Comparison of ENCODE assay signal across 20 cellular contexts in genomic region chr14:103232831-103233319, GRCh38.
DNase-seq lines count a peak whose midpoint lies in the region; ATAC-seq and TF ChIP-seq lines count a peak whose summit lies in the region.
"Had no signal": no experiment of that assay in that cellular context is flagged by ENCODE, and none has a peak within 500 bp of the region (broad histone marks: within the 10 kb centered on the region; RNA-seq: fewer than 3 reads in every experiment).

No MANE protein-coding gene starts in this region.

- TF ChIP-seq CTCF in HEK293 (tag by site-specific recombination; IDR thresholded peaks at IDR 0.05), result no peak
- no peak for TF ChIP-seq CTCF in prostate gland (IDR thresholded peaks at IDR 0.05)

- DNase-seq in COR-L47 (lab: John Stamatoyannopoulos, UW) (peak; percentile 92), NCI-H2171 treated with DMSO at 0.1 percent for 48 hours (lab: John Stamatoyannopoulos, UW) (peak; percentile 94), HAP-1 (ENCODE audit: low spot score in 2 of 2) (no peak), prostate gland (ENCODE audit: low spot score) (no peak)
- DNase-seq: activated CD8-positive, alpha-beta T cell treated with anti-CD3 and anti-CD28 coated beads for 36 hours; activated T-cell treated with anti-CD3 and anti-CD28 coated beads, Interleukin-2, amount 50 U/mL, for 72 hours; AML-193; foreskin fibroblast; mammary epithelial cell; naive thymus-derived CD4-positive, alpha-beta T cell; SHP77; stimulated activated CD4-positive, alpha-beta T cell treated with anti-CD3 and anti-CD28 coated beads, Interleukin-2, amount 100 ng/mL, for 48 hours had no signal

- H3K9me3 ChIP-seq in HEK293 (ENCODE audit: control insufficient read depth, insufficient read depth, low read depth, low read length) (no peaks in the 10 kb centered on the region), HAP-1 (no peaks in the 10 kb centered on the region), prostate gland (no peaks in the 10 kb centered on the region)
- H3K9me3 ChIP-seq: vagina had no signal

- no peaks in the 10 kb centered on the region for H3K27me3 ChIP-seq in HAP-1 (ENCODE audit: low read depth)
- H3K27me3 ChIP-seq in prostate gland (replicated peaks; ENCODE audit: insufficient read depth), result no peaks in the 10 kb centered on the region
- H3K27me3 ChIP-seq: hepatocyte, vagina had no signal

- peaks cover 42% of the 10 kb centered on the region for H3K27me3 Mint-ChIP-seq in dendritic cell treated with granulocyte-macrophage colony-stimulating factor and Interleukin-4, amounts not matched to agents 40 ng/mL and 50 ng/mL, for 4 days

- CTCF ChIA-PET in HEK293 (lab: Yijun Ruan, JAX), result interaction anchor here (0.5 to 0.7 kb wide), 2 partner anchors 59 to 128 kb away, joined by 3 to 4 read pairs; no protein-coding TSS in a partner anchor

- peak overlapping the region; percentile 35 for H3K27ac Mint-ChIP-seq in dendritic cell treated with granulocyte-macrophage colony-stimulating factor and Interleukin-4, amounts not matched to agents 40 ng/mL and 50 ng/mL, for 4 days
- H3K27ac Mint-ChIP-seq: activated CD8-positive, alpha-beta T cell treated with anti-CD3 and anti-CD28 coated beads for 36 hours; activated naive CD4-positive, alpha-beta T cell treated with anti-CD3 and anti-CD28 coated beads, Interleukin-2, amount 50 U/mL, for 72 hours; activated T-cell treated with anti-CD3 and anti-CD28 coated beads, Interleukin-2, amount 50 U/mL, for 72 hours; brain; naive thymus-derived CD4-positive, alpha-beta T cell; WTC11 had no signal

- H3K9me3 Mint-ChIP-seq in dendritic cell treated with granulocyte-macrophage colony-stimulating factor and Interleukin-4, amounts not matched to agents 40 ng/mL and 50 ng/mL, for 4 days, result peaks cover 6% of the 10 kb centered on the region

- in situ Hi-C loops in HAP-1 (cut with MboI; ENCODE audit: low sequenced_read_pairs), result no loop called here

- H3K4me1 Mint-ChIP-seq in dendritic cell treated with granulocyte-macrophage colony-stimulating factor and Interleukin-4, amounts not matched to agents 40 ng/mL and 50 ng/mL, for 4 days (ENCODE audit: low read depth), result no peaks in the 10 kb centered on the region
- H3K4me1 Mint-ChIP-seq: naive thymus-derived CD4-positive, alpha-beta T cell had no signal

- 93% methylated on average over 16 of the region's 16 CpGs for WGBS in prostate gland

- intact Hi-C loops in dendritic cell treated with granulocyte-macrophage colony-stimulating factor and Interleukin-4, amounts not matched to agents 40 ng/mL and 50 ng/mL, for 4 days (cut with micrococcal nuclease), result no loop called here
- intact Hi-C loops in prostate gland (cut with DNase I), result no loop called here

- H3K4me3 ChIP-seq in HEK293 (ENCODE audit: low read depth, low read length), result no peak overlapping the region
- H3K4me3 ChIP-seq in HAP-1, result no peak overlapping the region
- no peak overlapping the region for H3K4me3 ChIP-seq in prostate gland
- H3K4me3 ChIP-seq: hepatocyte, vagina had no signal

- no peak for TF ChIP-seq POLR2A in prostate gland (IDR thresholded peaks at IDR 0.05)

- H3K36me3 ChIP-seq in HEK293 (ENCODE audit: control insufficient read depth in 2 of 2, insufficient read depth in 1 of 2, low read length in 2 of 2) (no peaks in the 10 kb centered on the region), HAP-1 (replicated peaks) (no peaks in the 10 kb centered on the region), prostate gland (no peaks in the 10 kb centered on the region)
- H3K36me3 ChIP-seq: vagina had no signal

- H3K4me1 ChIP-seq in HEK293 (ENCODE audit: control insufficient read depth, insufficient read depth, low read length) (peaks cover 5% of the 10 kb centered on the region), HAP-1 (no peaks in the 10 kb centered on the region), prostate gland (replicated peaks) (no peaks in the 10 kb centered on the region)

- H3K27ac ChIP-seq in HEK293 (ENCODE audit: extremely low read depth, low read depth, low read length) (no peak overlapping the region), prostate gland (no peak overlapping the region)
- H3K27ac ChIP-seq: hepatocyte, vagina had no signal

- POLR2A ChIA-PET in HEK293 (lab: Yijun Ruan, JAX), result no interaction called here

- H3K4me3 Mint-ChIP-seq in dendritic cell treated with granulocyte-macrophage colony-stimulating factor and Interleukin-4, amounts not matched to agents 40 ng/mL and 50 ng/mL, for 4 days, result no peak overlapping the region
- H3K4me3 Mint-ChIP-seq: activated CD8-positive, alpha-beta T cell treated with anti-CD3 and anti-CD28 coated beads for 36 hours; activated T-cell treated with anti-CD3 and anti-CD28 coated beads, Interleukin-2, amount 50 U/mL, for 72 hours; brain; naive thymus-derived CD4-positive, alpha-beta T cell; WTC11 had no signal

- no peaks in the 10 kb centered on the region for H3K36me3 Mint-ChIP-seq in dendritic cell treated with granulocyte-macrophage colony-stimulating factor and Interleukin-4, amounts not matched to agents 40 ng/mL and 50 ng/mL, for 4 days (ENCODE audit: low read depth)
- H3K36me3 Mint-ChIP-seq: brain had no signal

- ATAC-seq in GM21528 (IDR thresholded peaks at IDR 0.05; ENCODE audit: low FRiP score, unreplicated experiment), result no peak
- ATAC-seq: activated CD8-positive, alpha-beta T cell treated with anti-CD3 and anti-CD28 coated beads for 36 hours; activated naive CD4-positive, alpha-beta T cell treated with anti-CD3 and anti-CD28 coated beads, Interleukin-2, amount 50 U/mL, for 72 hours; activated T-cell treated with anti-CD3 and anti-CD28 coated beads, Interleukin-2, amount 50 U/mL, for 72 hours; naive thymus-derived CD4-positive, alpha-beta T cell had no signal

TF ChIP-seq in HEK293, 187 proteins besides CTCF, POLR2A, EP300 and RAD21 (continues in another document):
- 0 out of 2 replicates have a peak, but pooled peaks have one; percentile 13 for TF ChIP-seq BCL11B (tag by site-specific recombination; IDR thresholded peaks at IDR 0.05; ENCODE audit: low read depth)
- peak; percentile 78 for TF ChIP-seq GLIS2 (tag by site-specific recombination; IDR thresholded peaks at IDR 0.05)
- no peak for TF ChIP-seq SP3 (tag by site-specific recombination; IDR thresholded peaks at IDR 0.05)
- TF ChIP-seq ZNF623 (tag by site-specific recombination; IDR thresholded peaks at IDR 0.05), result peak; percentile 17; the same call in 1 of the 2 replicates
- TF ChIP-seq TSHZ1 (tag by site-specific recombination; IDR thresholded peaks at IDR 0.05; ENCODE audit: borderline replicate concordance), result no peak
- TF ChIP-seq ZNF433 (tag by site-specific recombination; IDR thresholded peaks at IDR 0.05; ENCODE audit: low read depth), result no peak
- no peak for TF ChIP-seq ZNF239 (tag by site-specific recombination; IDR thresholded peaks at IDR 0.05)
- peak; percentile 98 for TF ChIP-seq ZIC2 (tag by site-specific recombination; IDR thresholded peaks at IDR 0.05)
- TF ChIP-seq SCRT1 (tag by site-specific recombination; IDR thresholded peaks at IDR 0.05; ENCODE audit: borderline replicate concordance), result no peak
- peak; percentile 86 for TF ChIP-seq WT1 (tag by site-specific recombination; IDR thresholded peaks at IDR 0.05)
- peak; percentile 71; the same call in 1 of the 2 replicates for TF ChIP-seq OSR2 (tag by site-specific recombination; IDR thresholded peaks at IDR 0.05)
- TF ChIP-seq ZNF398 (tag by site-specific recombination; IDR thresholded peaks at IDR 0.05), result peak; percentile 64
- TF ChIP-seq ZBTB21 (tag by site-specific recombination; IDR thresholded peaks at IDR 0.05), result 0 out of 2 replicates have a peak, but pooled peaks have one; percentile 12

Comparison
In these comparisons a context has a peak if more than half of its experiments do, and no peak if none do; other contexts are left out.
1. DNase-seq: peak in COR-L47 (single experiment) and NCI-H2171 treated with DMSO at 0.1 percent for 48 hours (single experiment); none in HAP-1 (0 of 2) and prostate gland (single experiment).